Comparison of ENCODE assay signal across 15 cellular contexts in genomic region chr11:134425413-134425812, GRCh38. TPM values are rescaled to one million over a fixed set of nuclear protein-coding genes. Genes with fewer than 3 reads are reported as not detected.
DNase-seq lines count a peak whose midpoint lies in the region; ATAC-seq and TF ChIP-seq lines count a peak whose summit lies in the region.
"Had no signal": no experiment of that assay in that cellular context is flagged by ENCODE, and none has a peak within 500 bp of the region (broad histone marks: within the 10 kb centered on the region; RNA-seq: fewer than 3 reads in every experiment).

No MANE protein-coding gene starts in this region.

- H2AFZ ChIP-seq in GM23338 = no peak overlapping the region

- peak; percentile 21; the same call in 2 of the 3 replicates for ATAC-seq in GM23338

- 0 out of 2 replicates have a peak, but pooled peaks cover 5% of the 10 kb centered on the region for H4K20me1 ChIP-seq in GM23338 (replicated peaks; ENCODE audit: insufficient read depth)

- no peak overlapping the region for H3K4me3 ChIP-seq in GM23338

- H3K9me2 ChIP-seq in GM23338 (ENCODE audit: insufficient read depth) = no peaks in the 10 kb centered on the region; the same call in 1 of the 2 replicates

- TF ChIP-seq CTCF in GM23338 (conservative IDR thresholded peaks at IDR 0.05; ENCODE audit: low read depth in 2 of 2) = no peak

- no peaks in the 10 kb centered on the region for H3F3A ChIP-seq in GM23338 (replicated peaks; ENCODE audit: low read depth)

- H3K27me3 Mint-ChIP-seq in GM23338 (ENCODE audit: insufficient read depth, low read depth, poor library complexity) = peaks cover 4% of the 10 kb centered on the region
- H3K27me3 Mint-ChIP-seq in T-helper 2 cell treated with Interferon-gamma antibody and Interleukin-4, amounts not matched to agents 5 μg/mL and 100 μg/mL, for 36 hours (ENCODE audit: low read depth) = peaks cover 8% of the 10 kb centered on the region

- no peak overlapping the region; the same call in 1 of the 2 replicates for H3K4me2 ChIP-seq in GM23338

- H3K27me3 ChIP-seq in GM23338 (ENCODE audit: insufficient read depth) (no peaks in the 10 kb centered on the region), layer of hippocampus (ENCODE audit: control insufficient read depth, insufficient read depth, low read length) (no peaks in the 10 kb centered on the region)
- H3K27me3 ChIP-seq: BE2C had no signal

- no peak overlapping the region for H3K27ac Mint-ChIP-seq in GM23338
- H3K27ac Mint-ChIP-seq in T-helper 2 cell treated with Interferon-gamma antibody and Interleukin-4, amounts not matched to agents 5 μg/mL and 100 μg/mL, for 36 hours = no peak overlapping the region
- H3K27ac Mint-ChIP-seq: CD8-positive, alpha-beta memory T cell; HFFc6 had no signal

- H3K79me2 ChIP-seq in GM23338 (replicated peaks; ENCODE audit: insufficient read depth) = no peaks in the 10 kb centered on the region

- H3K27ac ChIP-seq in GM23338 (ENCODE audit: low read depth) (no peak overlapping the region), cingulate gyrus (ENCODE audit: low read depth, low read length) (peak overlapping the region; percentile 97), layer of hippocampus (ENCODE audit: low read depth, low read length) (peak overlapping the region; percentile 86), temporal lobe (ENCODE audit: low read depth, low read length) (peak overlapping the region; percentile 93)
- H3K27ac ChIP-seq: HL-60 had no signal

- peaks cover 25% of the 10 kb centered on the region for H3K4me1 Mint-ChIP-seq in GM23338
- no peaks in the 10 kb centered on the region for H3K4me1 Mint-ChIP-seq in T-helper 2 cell treated with Interferon-gamma antibody and Interleukin-4, amounts not matched to agents 5 μg/mL and 100 μg/mL, for 36 hours (ENCODE audit: low read depth)
- H3K4me1 Mint-ChIP-seq: CD8-positive, alpha-beta memory T cell had no signal

- H3K36me3 ChIP-seq in GM23338 (ENCODE audit: insufficient read depth) = no peaks in the 10 kb centered on the region
- H3K36me3 ChIP-seq: BE2C had no signal

- H3K4me3 Mint-ChIP-seq in GM23338 = no peak overlapping the region
- no peak overlapping the region for H3K4me3 Mint-ChIP-seq in T-helper 2 cell treated with Interferon-gamma antibody and Interleukin-4, amounts not matched to agents 5 μg/mL and 100 μg/mL, for 36 hours
- H3K4me3 Mint-ChIP-seq: CD8-positive, alpha-beta memory T cell; HFFc6 had no signal

- peaks cover 13% of the 10 kb centered on the region; the same call in 1 of the 2 replicates for H3K4me1 ChIP-seq in GM23338 (ENCODE audit: insufficient read depth)
- H3K4me1 ChIP-seq: Caco-2 had no signal

- H3K36me3 Mint-ChIP-seq in GM23338 (ENCODE audit: low read depth) = no peaks in the 10 kb centered on the region
- no peaks in the 10 kb centered on the region for H3K36me3 Mint-ChIP-seq in T-helper 2 cell treated with Interferon-gamma antibody and Interleukin-4, amounts not matched to agents 5 μg/mL and 100 μg/mL, for 36 hours (ENCODE audit: low read depth)
- H3K36me3 Mint-ChIP-seq: CD8-positive, alpha-beta memory T cell had no signal

- DNase-seq in GM23338 (ENCODE audit: low spot score) (no peak), NCI-H2196 (lab: John Stamatoyannopoulos, UW; ENCODE audit: unreplicated experiment) (no peak), HPDE6-E6E7 (ENCODE audit: extremely low spot score) (no peak)
- no peak for DNase-seq in T-helper 2 cell treated with Interferon-gamma antibody and Interleukin-4, amounts not matched to agents 5 μg/mL and 100 μg/mL, for 36 hours (ENCODE audit: low spot score)
- DNase-seq: BE2C; Caco-2; CD8-positive, alpha-beta memory T cell; DND-41; GDM1; HCEC 1CT; HFFc6 had no signal

- H3K9me3 Mint-ChIP-seq in GM23338 = no peaks in the 10 kb centered on the region
- no peaks in the 10 kb centered on the region for H3K9me3 Mint-ChIP-seq in T-helper 2 cell treated with Interferon-gamma antibody and Interleukin-4, amounts not matched to agents 5 μg/mL and 100 μg/mL, for 36 hours
- H3K9me3 Mint-ChIP-seq: CD8-positive, alpha-beta memory T cell had no signal

TF ChIP-seq in GM23338, 12 proteins besides CTCF, POLR2A, EP300 and RAD21 (continues in another document):
- TF ChIP-seq ZNF114 (CRISPR knock-in tag; IDR thresholded peaks at IDR 0.05) = no peak
- TF ChIP-seq CREB1 (CRISPR knock-in tag; IDR thresholded peaks at IDR 0.05; ENCODE audit: low read depth) = no peak
- TF ChIP-seq NANOG (IDR thresholded peaks at IDR 0.05; ENCODE audit: borderline replicate concordance) = no peak
- TF ChIP-seq STAT1 (IDR thresholded peaks at IDR 0.05; ENCODE audit: unreplicated experiment) = no peak
- no peak for TF ChIP-seq JUNB (IDR thresholded peaks at IDR 0.05; ENCODE audit: unreplicated experiment)
- TF ChIP-seq REST (IDR thresholded peaks at IDR 0.05; ENCODE audit: unreplicated experiment) = no peak
- no peak for TF ChIP-seq EZH2 (IDR thresholded peaks at IDR 0.05; ENCODE audit: low read depth, unreplicated experiment)
- no peak for TF ChIP-seq ZNF331 (CRISPR knock-in tag; IDR thresholded peaks at IDR 0.05; ENCODE audit: low read depth)

RNA-seq across cellular contexts. Expression of gene B3GAT1, which starts 13.4 kb away (rescaled TPM):
- total RNA-seq in GM23338 (2014; rRNA removed; shearing (Covaris generic)) = 24.8 and 28.3 TPM in 2 replicates
- polyA plus RNA-seq in GM23338 (2016; fragmentation: Nextera tagmentation; extraction: Ambion mirVana) = 4.3 and 4.8 TPM in 2 replicates
- total RNA-seq in temporal lobe = 60.2 TPM
- total RNA-seq: HFFc6 had no signal
